20 cellular contexts compared by ENCODE assay signal in the genomic region with DNA sequence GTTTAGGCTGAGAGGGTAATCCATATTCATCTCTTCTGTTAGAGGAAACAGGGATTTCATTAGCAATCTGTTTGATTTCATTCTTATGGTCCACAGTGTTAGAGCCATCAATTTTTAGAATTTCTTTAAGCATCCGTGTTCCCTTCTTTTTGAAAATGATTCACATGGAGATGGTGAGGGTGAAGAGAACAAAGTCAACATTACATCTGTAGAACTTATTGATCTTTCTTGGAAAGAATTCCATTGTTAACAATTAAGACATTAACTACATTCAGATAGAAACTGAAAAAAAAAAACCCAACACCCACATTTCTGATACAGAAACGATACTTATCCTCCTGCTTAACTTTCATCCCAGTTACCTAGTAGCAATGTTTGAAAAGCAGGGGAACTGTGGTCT.
DNase-seq lines count a peak whose midpoint lies in the region; ATAC-seq, FAIRE-seq and TF ChIP-seq lines count a peak whose summit lies in the region.
"Had no signal": no experiment of that assay in that cellular context is flagged by ENCODE, and none has a peak within 500 bp of the region (broad histone marks: within the 10 kb centered on the region; RNA-seq: fewer than 3 reads in every experiment).

No MANE protein-coding gene starts in this region.

- H3K9me3 Mint-ChIP-seq in endothelial cell (ENCODE audit: unreplicated experiment): no peaks in the 10 kb centered on the region
- H3K9me3 Mint-ChIP-seq: CD4-positive, alpha-beta T cell; CD8-positive, alpha-beta T cell had no signal

- H3K27me3 ChIP-seq in suprapubic skin: no peaks in the 10 kb centered on the region
- H3K27me3 ChIP-seq: BLaER1 treated with 17β-estradiol and CSF1 and Interleukin-3, amounts not matched to agents 10 nM and 100 nM had no signal

- TF ChIP-seq EP300 in A549 (IDR thresholded peaks at IDR 0.05): no peak
- TF ChIP-seq EP300 in suprapubic skin (IDR thresholded peaks at IDR 0.05): no peak

- no peaks in the 10 kb centered on the region for H3K27me3 Mint-ChIP-seq in endothelial cell (ENCODE audit: unreplicated experiment)
- H3K27me3 Mint-ChIP-seq: B cell; CD4-positive, alpha-beta T cell had no signal

- CTCF ChIA-PET in A549 (lab: Yijun Ruan, JAX): no interaction called here

- DNase-seq in A549 (ENCODE audit: low read depth in 1 of 2, low spot score in 1 of 2): no peak
- DNase-seq in GM19239 (ENCODE audit: insufficient read length, low spot score): no peak
- DNase-seq in endothelial cell (ENCODE audit: low spot score): no peak
- no peak for DNase-seq in foreskin melanocyte
- DNase-seq in suprapubic skin (ENCODE audit: low spot score in 2 of 2): no peak
- DNase-seq: 8988T; AML-193; Caco-2; Calu3; CD4-positive, alpha-beta T cell; CD8-positive, alpha-beta T cell; DMS79 treated with DMSO at 0.1 percent for 48 hours; GF-D8 had no signal

- TF ChIP-seq CTCF in A549 (IDR thresholded peaks at IDR 0.05) (no peak), endothelial cell (IDR thresholded peaks at IDR 0.05; ENCODE audit: unreplicated experiment) (no peak), suprapubic skin (IDR thresholded peaks at IDR 0.05) (no peak)

- H3K4me1 ChIP-seq in A549: no peaks in the 10 kb centered on the region
- no peaks in the 10 kb centered on the region for H3K4me1 ChIP-seq in suprapubic skin

- ATAC-seq in A549: no peak
- ATAC-seq: CD8-positive, alpha-beta T cell had no signal

- POLR2A ChIA-PET in A549 (lab: Yijun Ruan, JAX): no interaction called here

- H3K27ac ChIP-seq in A549: no peak overlapping the region
- H3K27ac ChIP-seq in suprapubic skin: no peak overlapping the region
- H3K27ac ChIP-seq: BLaER1 treated with 17β-estradiol and CSF1 and Interleukin-3, amounts not matched to agents 10 nM and 100 nM; C4-2B had no signal

- peaks cover 11% of the 10 kb centered on the region for H3K4me1 Mint-ChIP-seq in endothelial cell (ENCODE audit: unreplicated experiment)
- H3K4me1 Mint-ChIP-seq: B cell had no signal

- TF ChIP-seq RAD21 in A549 (conservative IDR thresholded peaks at IDR 0.05 in 1 of 2, IDR thresholded peaks at IDR 0.05 in 1 of 2): no peak

- no peak for TF ChIP-seq POLR2A in A549 (IDR thresholded peaks at IDR 0.05; ENCODE audit: low read length)
- no peak for TF ChIP-seq POLR2A in suprapubic skin (IDR thresholded peaks at IDR 0.05)

- no peaks in the 10 kb centered on the region for H3K9me3 ChIP-seq in A549
- H3K9me3 ChIP-seq in suprapubic skin: no peaks in the 10 kb centered on the region
- H3K9me3 ChIP-seq: BLaER1 treated with 17β-estradiol and CSF1 and Interleukin-3, amounts not matched to agents 10 nM and 100 nM; Caco-2 had no signal

- H3K27ac Mint-ChIP-seq in endothelial cell (ENCODE audit: unreplicated experiment): no peak overlapping the region
- H3K27ac Mint-ChIP-seq: B cell; CD4-positive, alpha-beta T cell; CD8-positive, alpha-beta T cell had no signal

- H3K4me2 ChIP-seq in A549: no peak overlapping the region
- H3K4me2 ChIP-seq: BLaER1 treated with 17β-estradiol and CSF1 and Interleukin-3, amounts not matched to agents 10 nM and 100 nM had no signal

- H3K4me3 ChIP-seq in A549 (no peak overlapping the region), suprapubic skin (no peak overlapping the region)
- H3K4me3 ChIP-seq: BLaER1 treated with 17β-estradiol and CSF1 and Interleukin-3, amounts not matched to agents 10 nM and 100 nM had no signal

- FAIRE-seq in A549 (lab: Jason Lieb, UNC): peak; percentile 51
- peak; percentile 60 for FAIRE-seq in GM19239 (lab: Jason Lieb, UNC)
- FAIRE-seq: A204.1, D721Med, G401.6, GM12891 had no signal

- H3K36me3 ChIP-seq in suprapubic skin: peaks cover 65% of the 10 kb centered on the region

- WGBS in A549 (ENCODE audit: missing lambda C conversion rate): 91% methylated on average over 2 of the region's 2 CpGs
- 91% methylated on average over 2 of the region's 2 CpGs for WGBS in suprapubic skin

- peak overlapping the region; percentile 42 for H3K4me3 Mint-ChIP-seq in endothelial cell (ENCODE audit: unreplicated experiment)
- H3K4me3 Mint-ChIP-seq: B cell; CD4-positive, alpha-beta T cell; CD8-positive, alpha-beta T cell had no signal

- peaks cover 22% of the 10 kb centered on the region for H3K36me3 Mint-ChIP-seq in endothelial cell (ENCODE audit: low read depth, unreplicated experiment)

TF ChIP-seq in A549, 52 proteins besides CTCF, POLR2A, EP300 and RAD21:
- TF ChIP-seq CHD2 (IDR thresholded peaks at IDR 0.05; ENCODE audit: low read length, partially characterized antibody) (no peak), EHMT2 (IDR thresholded peaks at IDR 0.05; ENCODE audit: low read depth) (no peak), CBX2 (IDR thresholded peaks at IDR 0.05; ENCODE audit: borderline replicate concordance, low read depth) (no peak), TP53 (CRISPR knock-in tag; IDR thresholded peaks at IDR 0.05) (no peak), FOSB (CRISPR knock-in tag; IDR thresholded peaks at IDR 0.05) (no peak), HEYL (CRISPR knock-in tag; IDR thresholded peaks at IDR 0.05) (no peak), REST (IDR thresholded peaks at IDR 0.05) (no peak), MAFK (IDR thresholded peaks at IDR 0.05; ENCODE audit: partially characterized antibody) (no peak), JUNB (IDR thresholded peaks at IDR 0.05) (no peak), NR3C1 (IDR thresholded peaks at IDR 0.05) (no peak), HOXA7 (CRISPR knock-in tag; IDR thresholded peaks at IDR 0.05) (no peak)
- TF ChIP-seq, protein P1, sequence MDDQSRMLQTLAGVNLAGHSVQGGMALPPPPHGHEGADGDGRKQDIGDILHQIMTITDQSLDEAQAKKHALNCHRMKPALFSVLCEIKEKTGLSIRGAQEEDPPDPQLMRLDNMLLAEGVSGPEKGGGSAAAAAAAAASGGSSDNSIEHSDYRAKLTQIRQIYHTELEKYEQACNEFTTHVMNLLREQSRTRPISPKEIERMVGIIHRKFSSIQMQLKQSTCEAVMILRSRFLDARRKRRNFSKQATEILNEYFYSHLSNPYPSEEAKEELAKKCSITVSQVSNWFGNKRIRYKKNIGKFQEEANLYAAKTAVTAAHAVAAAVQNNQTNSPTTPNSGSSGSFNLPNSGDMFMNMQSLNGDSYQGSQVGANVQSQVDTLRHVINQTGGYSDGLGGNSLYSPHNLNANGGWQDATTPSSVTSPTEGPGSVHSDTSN (IDR thresholded peaks at IDR 0.05): no peak
